In genomic region chr15:59398220-59398619, GRCh38 we compare ENCODE assay signal across 1 cellular context.
TF ChIP-seq lines count a peak whose summit lies in the region.

No MANE protein-coding gene starts in this region.

TF ChIP-seq in GM12878, 131 proteins besides CTCF, POLR2A, EP300 and RAD21 (continued from another document):
- TF ChIP-seq DPF2 (IDR thresholded peaks at IDR 0.05): no peak
- no peak for TF ChIP-seq CBFB (IDR thresholded peaks at IDR 0.05; ENCODE audit: low read depth)
- TF ChIP-seq PAX8 (IDR thresholded peaks at IDR 0.05): no peak
- no peak for TF ChIP-seq NFXL1 (IDR thresholded peaks at IDR 0.05; ENCODE audit: borderline replicate concordance)
- TF ChIP-seq STAT1 (conservative IDR thresholded peaks at IDR 0.05): no peak
- no peak for TF ChIP-seq CHD4 (IDR thresholded peaks at IDR 0.05)
- no peak for TF ChIP-seq HSF1 (IDR thresholded peaks at IDR 0.05; ENCODE audit: low read depth, low read length)
- TF ChIP-seq IKZF2 (IDR thresholded peaks at IDR 0.05): no peak
- TF ChIP-seq JUND (IDR thresholded peaks at IDR 0.05; ENCODE audit: low read depth, low read length): no peak
- TF ChIP-seq, protein P1, sequence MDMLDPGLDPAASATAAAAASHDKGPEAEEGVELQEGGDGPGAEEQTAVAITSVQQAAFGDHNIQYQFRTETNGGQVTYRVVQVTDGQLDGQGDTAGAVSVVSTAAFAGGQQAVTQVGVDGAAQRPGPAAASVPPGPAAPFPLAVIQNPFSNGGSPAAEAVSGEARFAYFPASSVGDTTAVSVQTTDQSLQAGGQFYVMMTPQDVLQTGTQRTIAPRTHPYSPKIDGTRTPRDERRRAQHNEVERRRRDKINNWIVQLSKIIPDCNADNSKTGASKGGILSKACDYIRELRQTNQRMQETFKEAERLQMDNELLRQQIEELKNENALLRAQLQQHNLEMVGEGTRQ (IDR thresholded peaks at IDR 0.05; ENCODE audit: borderline replicate concordance, low read depth, low read length): no peak
- TF ChIP-seq FOS (IDR thresholded peaks at IDR 0.05; ENCODE audit: borderline replicate concordance, extremely low read depth, insufficient read length): no peak
- no peak for TF ChIP-seq HDAC2 (IDR thresholded peaks at IDR 0.05)
- TF ChIP-seq POU2F2 (IDR thresholded peaks at IDR 0.05; ENCODE audit: borderline replicate concordance, low read depth, low read length): no peak
